Comparison of ENCODE assay signal across 28 cellular contexts in the genomic region with DNA sequence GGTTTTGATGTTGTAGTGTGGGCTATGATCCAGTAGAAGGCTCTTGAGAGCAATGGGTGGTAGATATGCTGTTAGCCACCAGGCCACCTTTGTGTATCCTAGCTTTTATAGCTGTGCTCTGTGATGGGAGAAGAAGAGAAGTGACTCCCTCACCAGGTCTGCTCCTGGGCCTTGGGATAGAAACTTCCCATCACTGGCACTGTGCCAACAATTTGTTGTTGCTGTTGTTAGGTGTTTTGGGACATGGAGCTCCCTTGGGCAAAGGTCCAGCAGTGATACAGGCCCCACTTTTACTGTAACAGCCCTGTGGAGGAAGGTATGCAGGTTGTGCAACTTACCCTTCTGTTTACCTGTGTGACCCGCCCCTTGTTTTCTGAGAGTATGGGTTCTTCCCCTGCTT.
"Had no signal": no experiment of that assay in that cellular context is flagged by ENCODE, and none has a peak within 500 bp of the region (broad histone marks: within the 10 kb centered on the region; RNA-seq: fewer than 3 reads in every experiment).

No MANE protein-coding gene starts in this region.

- H3K27ac ChIP-seq: adrenal gland, PC-9, RWPE1, WERI-Rb-1 had no signal

- H3K27ac Mint-ChIP-seq: activated CD4-positive, alpha-beta T cell treated with anti-CD3 and anti-CD28 coated beads, Interleukin-2, amount 10 ng/mL, durations not matched to agents 24 days and 14 days; activated CD8-positive, alpha-beta T cell treated with anti-CD3 and anti-CD28 coated beads, Interleukin-2, amount 10 ng/mL, durations not matched to agents 7 days and 5 days; activated naive CD4-positive, alpha-beta T cell treated with anti-CD3 and anti-CD28 coated beads for 36 hours; activated naive CD4-positive, alpha-beta T cell treated with anti-CD3 and anti-CD28 coated beads, Interleukin-2, amount 50 U/mL, for 72 hours; activated T-cell treated with anti-CD3 and anti-CD28 coated beads, Interleukin-2, amount 50 U/mL, for 24 hours; brain; T-cell had no signal

- H3K27me3 Mint-ChIP-seq: activated CD4-positive, alpha-beta T cell treated with anti-CD3 and anti-CD28 coated beads, Interleukin-2, amount 10 ng/mL, durations not matched to agents 24 days and 14 days; activated T-cell treated with anti-CD3 and anti-CD28 coated beads, Interleukin-2, amount 50 U/mL, for 24 hours; T-cell had no signal

- DNase-seq: activated CD4-positive, alpha-beta T cell treated with anti-CD3 and anti-CD28 coated beads, Interleukin-2, amount 10 ng/mL, durations not matched to agents 24 days and 14 days; activated CD4-positive, alpha-beta T cell treated with anti-CD3 and anti-CD28 coated beads, Interleukin-2, amount 50 U/mL, for 4 hours; activated CD8-positive, alpha-beta T cell treated with anti-CD3 and anti-CD28 coated beads, Interleukin-2, amount 10 ng/mL, durations not matched to agents 7 days and 5 days; activated gamma-delta T cell treated with Interleukin-2 at 50 U/mL for 16 hours; activated naive CD4-positive, alpha-beta T cell treated with anti-CD3 and anti-CD28 coated beads for 36 hours; activated T-cell treated with anti-CD3 and anti-CD28 coated beads, Interleukin-2, amount 50 U/mL, for 24 hours; adrenal gland; central memory CD4-positive, alpha-beta T cell; NCI-H1105; NCI-H1417 treated with DMSO at 0.1 percent for 48 hours; NCI-H187 treated with DMSO at 0.1 percent for 48 hours; NCI-H2081; NCI-H226; NCI-H446 treated with DMSO at 0.1 percent for 48 hours; NCI-H524; NCI-H69; NK-92 treated with Interleukin-12 subunit alpha and Interleukin-12 subunit beta, amount 100 ng/mL, for 24 hours; PC-9; SIG-M5; T-cell; T-helper 2 cell; T1000; WERI-Rb-1 had no signal

- H3K4me3 Mint-ChIP-seq: activated CD4-positive, alpha-beta T cell treated with anti-CD3 and anti-CD28 coated beads, Interleukin-2, amount 10 ng/mL, durations not matched to agents 24 days and 14 days; activated CD8-positive, alpha-beta T cell treated with anti-CD3 and anti-CD28 coated beads, Interleukin-2, amount 10 ng/mL, durations not matched to agents 7 days and 5 days; activated naive CD4-positive, alpha-beta T cell treated with anti-CD3 and anti-CD28 coated beads for 36 hours; activated T-cell treated with anti-CD3 and anti-CD28 coated beads, Interleukin-2, amount 50 U/mL, for 24 hours; brain; T-cell had no signal

- H3K36me3 ChIP-seq: adrenal gland, WERI-Rb-1 had no signal

- H3K9me3 ChIP-seq: adrenal gland had no signal

- ATAC-seq: activated CD8-positive, alpha-beta T cell treated with anti-CD3 and anti-CD28 coated beads, Interleukin-2, amount 10 ng/mL, durations not matched to agents 7 days and 5 days; activated naive CD4-positive, alpha-beta T cell treated with anti-CD3 and anti-CD28 coated beads, Interleukin-2, amount 50 U/mL, for 72 hours; Right ventricle myocardium inferior; SK-N-SH treated with all-trans-retinoic acid at 6 μM for 48 hours; T-cell had no signal

- H3K4me1 ChIP-seq: adrenal gland had no signal

- H3K4me1 Mint-ChIP-seq: activated CD4-positive, alpha-beta T cell treated with anti-CD3 and anti-CD28 coated beads, Interleukin-2, amount 10 ng/mL, durations not matched to agents 24 days and 14 days; brain; T-cell had no signal

- H3K4me3 ChIP-seq: adrenal gland, PC-9 had no signal

- H3K27me3 ChIP-seq: adrenal gland had no signal

- H3K4me2 ChIP-seq: PC-9 had no signal

- H3K36me3 Mint-ChIP-seq: brain, T-cell had no signal
